8 cellular contexts compared by ENCODE assay signal in genomic region chr20:8790442-8791074, GRCh38.
DNase-seq lines count a peak whose midpoint lies in the region; ATAC-seq and TF ChIP-seq lines count a peak whose summit lies in the region.

No MANE protein-coding gene starts in this region.

- H3F3A ChIP-seq in smooth muscle cell (ENCODE audit: low read depth), result no peaks in the 10 kb centered on the region

- H4K20me1 ChIP-seq in smooth muscle cell (ENCODE audit: low read depth), result no peaks in the 10 kb centered on the region

- H3K4me1 ChIP-seq in heart right ventricle (peaks cover 0 to 10% (median 3%) of the 10 kb centered on the region in 9 donors), smooth muscle cell (ENCODE audit: low read depth) (peaks cover 11% of the 10 kb centered on the region)

- H3K27me3 ChIP-seq in heart right ventricle, result no peaks in the 10 kb centered on the region
- H3K27me3 ChIP-seq in smooth muscle cell (ENCODE audit: low read depth), result no peaks in the 10 kb centered on the region

- H3K79me2 ChIP-seq in smooth muscle cell (ENCODE audit: low read depth), result no peaks in the 10 kb centered on the region

- no peak overlapping the region for H3K27ac ChIP-seq in 22Rv1
- H3K27ac ChIP-seq in VCaP, result peak overlapping the region; percentile 14; the same call in 1 of the 2 replicates
- H3K27ac ChIP-seq in heart right ventricle, result no peak overlapping the region
- H3K27ac ChIP-seq in smooth muscle cell (ENCODE audit: low read depth), result no peak overlapping the region

- DNase-seq in Daoy (ENCODE audit: low read depth), result peak; percentile 39
- peak; percentile 36 for DNase-seq in HCEC 1CT
- peak; percentile 55 for DNase-seq in NAMALWA (ENCODE audit: low spot score)
- DNase-seq in heart right ventricle, result peak in 1 of 2 donors; percentile 19
- no peak for DNase-seq in smooth muscle cell (lab: John Stamatoyannopoulos, UW; ENCODE audit: unreplicated experiment)

- peaks cover 0 to 20% (median 0%) of the 10 kb centered on the region in 9 donors for H3K36me3 ChIP-seq in heart right ventricle
- no peaks in the 10 kb centered on the region for H3K36me3 ChIP-seq in smooth muscle cell (ENCODE audit: low read depth)

- ATAC-seq in heart right ventricle (no peak), GM21360 (IDR thresholded peaks at IDR 0.05; ENCODE audit: unreplicated experiment) (no peak)

- H3K9me3 ChIP-seq in heart right ventricle (no peaks in the 10 kb centered on the region), smooth muscle cell (replicated peaks; ENCODE audit: low read depth) (no peaks in the 10 kb centered on the region)

- WGBS in heart right ventricle, 2 donors, result 51 to 54% methylated on average over 5 of the region's 5 CpGs
- WGBS in smooth muscle cell (ENCODE audit: low lambda C conversion rate), result 51% methylated on average over 5 of the region's 5 CpGs

- no peak overlapping the region for H2AFZ ChIP-seq in smooth muscle cell (ENCODE audit: low read depth)

- intact Hi-C loops in heart right ventricle (cut with DNase I), result loop anchor here in 8 of 10 donors (2.0 to 10.0 kb wide), 9 partner anchors 64 to 602 kb away; partner anchors contain the start of gene PLCB4 (in 1 of the 8)

- TF ChIP-seq CTCF in 22Rv1 (IDR thresholded peaks at IDR 0.05), result peak; percentile 97
- peak; percentile 99 for TF ChIP-seq CTCF in VCaP (conservative IDR thresholded peaks at IDR 0.05)
- TF ChIP-seq CTCF in heart right ventricle (IDR thresholded peaks at IDR 0.05), result peak; percentile 91 to 98 (median 94)
- TF ChIP-seq CTCF in smooth muscle cell (IDR thresholded peaks at IDR 0.05; ENCODE audit: borderline replicate concordance, insufficient read depth, poor library complexity, severe bottlenecking), result peak; percentile 95

- H3K9ac ChIP-seq in smooth muscle cell (ENCODE audit: low read depth), result no peak overlapping the region

- H3K4me2 ChIP-seq in smooth muscle cell, result no peak overlapping the region

- H3K4me3 ChIP-seq in heart right ventricle, result no peak overlapping the region
- H3K4me3 ChIP-seq in smooth muscle cell, result no peak overlapping the region
